Comparison of ENCODE assay signal across 13 cellular contexts in genomic region chr1:2088434-2088833, GRCh38. TPM values are rescaled to one million over a fixed set of nuclear protein-coding genes. Genes with fewer than 3 reads are reported as not detected.
DNase-seq lines count a peak whose midpoint lies in the region; ATAC-seq and TF ChIP-seq lines count a peak whose summit lies in the region.
"Had no signal": no experiment of that assay in that cellular context is flagged by ENCODE, and none has a peak within 500 bp of the region (broad histone marks: within the 10 kb centered on the region; RNA-seq: fewer than 3 reads in every experiment).

No MANE protein-coding gene starts in this region.

- H3K27me3 ChIP-seq in adipocyte (replicated peaks; ENCODE audit: control insufficient read depth, insufficient read depth, low read length) = peaks cover 22% of the 10 kb centered on the region
- H3K27me3 ChIP-seq: BLaER1 treated with 17β-estradiol and CSF1 and Interleukin-3, amounts not matched to agents 10 nM and 100 nM had no signal

- no peak overlapping the region for H3K9ac ChIP-seq in adipocyte (ENCODE audit: low read length)

- DNase-seq in Daoy (ENCODE audit: low read depth) (peak; percentile 88), adipocyte (ENCODE audit: low read depth) (peak; percentile 49), foreskin fibroblast (peak; percentile 27 to 33), osteocyte (ENCODE audit: extremely low spot score, unreplicated experiment) (no peak), NCI-H2107 (lab: John Stamatoyannopoulos, UW) (no peak)
- DNase-seq in activated T-helper 1 cell treated with anti-CD3 and anti-CD28 coated beads, Interleukin-12 subunit alpha, Interleukin-12 subunit beta, Interleukin-2, Interleukin-4 antibody, amounts not matched to agents 30 ng/mL and 10 ng/mL and 1 ng/mL, durations not matched to agents 14 hours and 24 hours and 36 hours (ENCODE audit: low spot score) = no peak
- DNase-seq in activated CD4-positive, alpha-beta T cell treated with anti-CD3 and anti-CD28 coated beads for 1 hour = no peak
- DNase-seq: activated CD8-positive, alpha-beta T cell treated with anti-CD3 and anti-CD28 coated beads, Interleukin-2, amount 10 ng/mL, durations not matched to agents 7 days and 5 days; activated naive CD4-positive, alpha-beta T cell treated with anti-CD3 and anti-CD28 coated beads for 36 hours; T-helper 17 cell had no signal

- H3K9me3 ChIP-seq in adipocyte (ENCODE audit: control insufficient read depth, low read length) = no peaks in the 10 kb centered on the region
- H3K9me3 ChIP-seq: BLaER1 treated with 17β-estradiol and CSF1 and Interleukin-3, amounts not matched to agents 10 nM and 100 nM had no signal

- H3K27me3 Mint-ChIP-seq in osteocyte (ENCODE audit: unreplicated experiment) = no peaks in the 10 kb centered on the region
- no peaks in the 10 kb centered on the region for H3K27me3 Mint-ChIP-seq in activated T-helper 1 cell treated with anti-CD3 and anti-CD28 coated beads, Interleukin-12 subunit alpha, Interleukin-12 subunit beta, Interleukin-2, Interleukin-4 antibody, amounts not matched to agents 30 ng/mL and 10 ng/mL and 1 ng/mL, durations not matched to agents 14 hours and 24 hours and 36 hours (ENCODE audit: insufficient read depth)
- H3K27me3 Mint-ChIP-seq: T-helper 17 cell had no signal

- no peak overlapping the region for H3K4me3 Mint-ChIP-seq in osteocyte (ENCODE audit: unreplicated experiment)
- no peak overlapping the region for H3K4me3 Mint-ChIP-seq in activated T-helper 1 cell treated with anti-CD3 and anti-CD28 coated beads, Interleukin-12 subunit alpha, Interleukin-12 subunit beta, Interleukin-2, Interleukin-4 antibody, amounts not matched to agents 30 ng/mL and 10 ng/mL and 1 ng/mL, durations not matched to agents 14 hours and 24 hours and 36 hours
- H3K4me3 Mint-ChIP-seq: activated CD8-positive, alpha-beta T cell treated with anti-CD3 and anti-CD28 coated beads, Interleukin-2, amount 10 ng/mL, durations not matched to agents 7 days and 5 days; activated naive CD4-positive, alpha-beta T cell treated with anti-CD3 and anti-CD28 coated beads for 36 hours; T-helper 17 cell had no signal

- H3K27ac Mint-ChIP-seq in osteocyte (ENCODE audit: unreplicated experiment) = peak overlapping the region; percentile 71
- no peak overlapping the region for H3K27ac Mint-ChIP-seq in activated T-helper 1 cell treated with anti-CD3 and anti-CD28 coated beads, Interleukin-12 subunit alpha, Interleukin-12 subunit beta, Interleukin-2, Interleukin-4 antibody, amounts not matched to agents 30 ng/mL and 10 ng/mL and 1 ng/mL, durations not matched to agents 14 hours and 24 hours and 36 hours
- H3K27ac Mint-ChIP-seq: activated CD8-positive, alpha-beta T cell treated with anti-CD3 and anti-CD28 coated beads, Interleukin-2, amount 10 ng/mL, durations not matched to agents 7 days and 5 days; activated naive CD4-positive, alpha-beta T cell treated with anti-CD3 and anti-CD28 coated beads for 36 hours; T-helper 17 cell had no signal

- no peaks in the 10 kb centered on the region for H3K36me3 Mint-ChIP-seq in osteocyte (ENCODE audit: unreplicated experiment)
- H3K36me3 Mint-ChIP-seq in activated T-helper 1 cell treated with anti-CD3 and anti-CD28 coated beads, Interleukin-12 subunit alpha, Interleukin-12 subunit beta, Interleukin-2, Interleukin-4 antibody, amounts not matched to agents 30 ng/mL and 10 ng/mL and 1 ng/mL, durations not matched to agents 14 hours and 24 hours and 36 hours (ENCODE audit: low read depth) = no peaks in the 10 kb centered on the region

- ATAC-seq in GM18519 (IDR thresholded peaks at IDR 0.05; ENCODE audit: low FRiP score, unreplicated experiment) = no peak
- ATAC-seq: activated CD8-positive, alpha-beta T cell treated with anti-CD3 and anti-CD28 coated beads, Interleukin-2, amount 10 ng/mL, durations not matched to agents 7 days and 5 days; T-helper 17 cell had no signal

- peaks cover 5% of the 10 kb centered on the region for H3K4me1 ChIP-seq in adipocyte (ENCODE audit: control insufficient read depth, insufficient read depth, low read length)

- no peaks in the 10 kb centered on the region for H3K36me3 ChIP-seq in adipocyte (ENCODE audit: control insufficient read depth, insufficient read depth, low read length, severe bottlenecking)

- H3K4me1 Mint-ChIP-seq in osteocyte (ENCODE audit: unreplicated experiment) = peaks cover 10% of the 10 kb centered on the region
- H3K4me1 Mint-ChIP-seq in activated T-helper 1 cell treated with anti-CD3 and anti-CD28 coated beads, Interleukin-12 subunit alpha, Interleukin-12 subunit beta, Interleukin-2, Interleukin-4 antibody, amounts not matched to agents 30 ng/mL and 10 ng/mL and 1 ng/mL, durations not matched to agents 14 hours and 24 hours and 36 hours (ENCODE audit: low read depth) = no peaks in the 10 kb centered on the region

- H3K4me3 ChIP-seq in adipocyte (ENCODE audit: low read length) (no peak overlapping the region), foreskin fibroblast (ENCODE audit: low read depth in 1 of 2, low read length in 2 of 2) (no peak overlapping the region)
- H3K4me3 ChIP-seq: BLaER1 treated with 17β-estradiol and CSF1 and Interleukin-3, amounts not matched to agents 10 nM and 100 nM; skin epidermis had no signal

- H3K9me3 Mint-ChIP-seq in osteocyte (ENCODE audit: unreplicated experiment) = no peaks in the 10 kb centered on the region
- H3K9me3 Mint-ChIP-seq in activated T-helper 1 cell treated with anti-CD3 and anti-CD28 coated beads, Interleukin-12 subunit alpha, Interleukin-12 subunit beta, Interleukin-2, Interleukin-4 antibody, amounts not matched to agents 30 ng/mL and 10 ng/mL and 1 ng/mL, durations not matched to agents 14 hours and 24 hours and 36 hours = no peaks in the 10 kb centered on the region
- H3K9me3 Mint-ChIP-seq: activated naive CD4-positive, alpha-beta T cell treated with anti-CD3 and anti-CD28 coated beads for 36 hours had no signal

- TF ChIP-seq CTCF in foreskin fibroblast (IDR thresholded peaks at IDR 0.05; ENCODE audit: low read depth, low read length) (no peak), osteocyte (IDR thresholded peaks at IDR 0.05) (no peak)

- intact Hi-C loops in activated T-helper 1 cell treated with anti-CD3 and anti-CD28 coated beads, Interleukin-12 subunit alpha, Interleukin-12 subunit beta, Interleukin-2, Interleukin-4 antibody, amounts not matched to agents 30 ng/mL and 10 ng/mL and 1 ng/mL, durations not matched to agents 14 hours and 24 hours and 36 hours (cut with micrococcal nuclease) = no loop called here

RNA-seq across cellular contexts. Expression of gene PRKCZ, which starts 38.2 kb away (rescaled TPM):
- total RNA-seq in Daoy (2014; rRNA removed; shearing (Covaris generic)) = 14.3 and 18.1 TPM in 2 replicates
- 2.3 and 3.1 TPM in 2 replicates for total RNA-seq in osteocyte
- 4.1 TPM in 2 replicates for total RNA-seq in activated T-helper 1 cell treated with anti-CD3 and anti-CD28 coated beads, Interleukin-12 subunit alpha, Interleukin-12 subunit beta, Interleukin-2, Interleukin-4 antibody, amounts not matched to agents 30 ng/mL and 10 ng/mL and 1 ng/mL, durations not matched to agents 14 hours and 24 hours and 36 hours

Comparison
In these comparisons a context has a peak if more than half of its experiments do, and no peak if none do; other contexts are left out.
1. DNase-seq: peak in Daoy (single experiment), adipocyte (single experiment) and foreskin fibroblast (2 of 2); none in osteocyte (single experiment), activated T-helper 1 cell treated with anti-CD3 and anti-CD28 coated beads, Interleukin-12 subunit alpha, Interleukin-12 subunit beta, Interleukin-2, Interleukin-4 antibody, amounts not matched to agents 30 ng/mL and 10 ng/mL and 1 ng/mL, durations not matched to agents 14 hours and 24 hours and 36 hours (single experiment), NCI-H2107 (single experiment) and activated CD4-positive, alpha-beta T cell treated with anti-CD3 and anti-CD28 coated beads for 1 hour (single experiment).